17 cellular contexts compared by ENCODE assay signal in the genomic region with DNA sequence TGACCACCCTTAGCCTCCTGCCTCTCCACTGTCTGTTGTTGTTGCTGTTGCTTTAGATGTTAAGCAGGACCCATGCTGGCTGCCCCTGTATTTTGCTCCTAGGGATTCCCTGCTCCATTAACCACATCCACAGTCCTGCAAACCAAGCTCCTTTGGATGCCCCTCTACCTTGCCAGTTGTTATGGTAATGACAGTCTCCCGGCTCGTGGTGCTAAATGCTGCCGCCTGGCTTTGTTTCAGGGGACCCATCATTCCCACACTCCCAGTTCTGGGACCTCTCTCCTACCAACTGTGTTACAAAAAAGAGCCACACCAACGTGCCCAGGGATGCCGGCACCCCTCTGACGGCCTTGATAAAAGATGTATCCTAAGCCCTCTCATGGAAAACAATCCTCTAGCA. TPM values are rescaled to one million over a fixed set of nuclear protein-coding genes. Genes with fewer than 3 reads are reported as not detected.
A peak's percentile ranks its signal among the peaks of the same experiment; 100 is the strongest.
DNase-seq lines count a peak whose midpoint lies in the region; ATAC-seq and TF ChIP-seq lines count a peak whose summit lies in the region.
"Had no signal": no experiment of that assay in that cellular context is flagged by ENCODE, and none has a peak within 500 bp of the region (broad histone marks: within the 10 kb centered on the region; RNA-seq: fewer than 3 reads in every experiment).

No MANE protein-coding gene starts in this region.

- no peak for TF ChIP-seq POLR2A in transverse colon (IDR thresholded peaks at IDR 0.05)

- peaks cover 41% of the 10 kb centered on the region for H3K27me3 Mint-ChIP-seq in dendritic cell treated with granulocyte-macrophage colony-stimulating factor and Interleukin-4, amounts not matched to agents 40 ng/mL and 50 ng/mL, for 4 days

- H3K36me3 ChIP-seq in neuronal stem cell (replicated peaks in 1 of 2; ENCODE audit: control insufficient read depth in 2 of 2, insufficient read depth in 2 of 2, low read length in 2 of 2) (no peaks in the 10 kb centered on the region), transverse colon (no peaks in the 10 kb centered on the region)
- H3K36me3 ChIP-seq: esophagus muscularis mucosa, heart right ventricle, left lung, prostate gland had no signal

- H3K18ac ChIP-seq in neuronal stem cell (ENCODE audit: low read length) = no peak overlapping the region

- in situ Hi-C loops in transverse colon (cut with MboI; ENCODE audit: low pct_ligation_motif_present in 1 of 4, low pct_unique_long_range_greater_than_20kb in 1 of 4, low sequenced_read_pairs in 3 of 4) = no loop called here

- CTCF ChIA-PET in HEK293T (lab: Yijun Ruan, JAX) = no interaction called here

- no peak overlapping the region for H4K8ac ChIP-seq in neuronal stem cell (ENCODE audit: low read depth, low read length)

- H3K27me3 ChIP-seq in neuronal stem cell (ENCODE audit: control insufficient read depth in 3 of 3, insufficient read depth in 3 of 3, low read depth in 1 of 3, low read length in 3 of 3) (peaks cover 0 to 19% (median 16%) of the 10 kb centered on the region in 3 experiments), transverse colon (peaks cover 30% of the 10 kb centered on the region)

- TF ChIP-seq CTCF in transverse colon (IDR thresholded peaks at IDR 0.05) = no peak

- peak; percentile 32 for DNase-seq in NCI-H2227 (lab: John Stamatoyannopoulos, UW; ENCODE audit: unreplicated experiment)
- DNase-seq in NCI-H2227 treated with DMSO at 0.1 percent for 48 hours (lab: John Stamatoyannopoulos, UW) = no peak
- DNase-seq in NCI-H345 (lab: John Stamatoyannopoulos, UW) = peak; percentile 52
- no peak for DNase-seq in neuronal stem cell (ENCODE audit: low spot score)
- DNase-seq in HEK293T (ENCODE audit: extremely low spot score) = no peak
- DNase-seq in transverse colon = no peak
- DNase-seq: ACHN; amniotic stem cell; heart right ventricle; left lung; Right ventricle myocardium superior; stimulated activated CD4-positive, alpha-beta T cell treated with anti-CD3 and anti-CD28 coated beads, Interleukin-12 subunit alpha, Interleukin-12 subunit beta, amount 100 ng/mL, for 4 hours had no signal

- no peaks in the 10 kb centered on the region for H3K9me3 ChIP-seq in neuronal stem cell (replicated peaks in 1 of 2; ENCODE audit: control insufficient read depth in 2 of 2, insufficient read depth in 1 of 2, low read depth in 1 of 2, low read length in 2 of 2)
- H3K9me3 ChIP-seq in transverse colon = peaks cover 0 to 5% of the 10 kb centered on the region in 2 donors
- H3K9me3 ChIP-seq: left lung, prostate gland had no signal

- H2BK5ac ChIP-seq in neuronal stem cell (ENCODE audit: low read length) = no peak overlapping the region

- peak overlapping the region; percentile 19 for H2AFZ ChIP-seq in neuronal stem cell (ENCODE audit: low read length)

- H3K27ac ChIP-seq in neuronal stem cell (replicated peaks; ENCODE audit: low read length) (no peak overlapping the region), transverse colon (no peak overlapping the region)
- H3K27ac ChIP-seq: esophagus muscularis mucosa, heart right ventricle, left lung, prostate gland had no signal

- H4K91ac ChIP-seq in neuronal stem cell (ENCODE audit: low read depth, low read length, poor library complexity) = no peak overlapping the region

- no peak overlapping the region for H3K23ac ChIP-seq in neuronal stem cell (ENCODE audit: low read depth, low read length, poor library complexity)

- no peak overlapping the region for H3K9ac ChIP-seq in neuronal stem cell (ENCODE audit: low read depth, low read length, poor library complexity)

- POLR2A ChIA-PET in HEK293T (lab: Yijun Ruan, JAX) = no interaction called here

- H2BK15ac ChIP-seq in neuronal stem cell (ENCODE audit: low read length) = no peak overlapping the region

- peak overlapping the region; percentile 47 for H3K4me3 Mint-ChIP-seq in dendritic cell treated with granulocyte-macrophage colony-stimulating factor and Interleukin-4, amounts not matched to agents 40 ng/mL and 50 ng/mL, for 4 days

- no peak overlapping the region for H3K4me3 ChIP-seq in neuronal stem cell (ENCODE audit: low read length in 2 of 2)
- no peak overlapping the region for H3K4me3 ChIP-seq in transverse colon
- H3K4me3 ChIP-seq: esophagus muscularis mucosa, heart right ventricle, left lung, prostate gland had no signal

- intact Hi-C loops in dendritic cell treated with granulocyte-macrophage colony-stimulating factor and Interleukin-4, amounts not matched to agents 40 ng/mL and 50 ng/mL, for 4 days (cut with micrococcal nuclease) = no loop called here
- intact Hi-C loops in transverse colon (cut with DNase I; ENCODE audit: low total_unique reads) = no loop called here

- no peak overlapping the region for H3K14ac ChIP-seq in neuronal stem cell (ENCODE audit: low read length)

- TF ChIP-seq EP300 in transverse colon (IDR thresholded peaks at IDR 0.05; ENCODE audit: low read depth) = no peak

- no peak overlapping the region for H3K4ac ChIP-seq in neuronal stem cell (ENCODE audit: low read length)

- ATAC-seq in HG03175 (IDR thresholded peaks at IDR 0.05; ENCODE audit: unreplicated experiment) = no peak
- ATAC-seq: heart right ventricle, left lung had no signal

- peak overlapping the region; percentile 12 for H3K4me2 ChIP-seq in neuronal stem cell (ENCODE audit: insufficient read depth, low read length, poor library complexity, severe bottlenecking)

- H3K9me3 Mint-ChIP-seq in dendritic cell treated with granulocyte-macrophage colony-stimulating factor and Interleukin-4, amounts not matched to agents 40 ng/mL and 50 ng/mL, for 4 days = peaks cover 6% of the 10 kb centered on the region

- H3K79me1 ChIP-seq in neuronal stem cell (ENCODE audit: low read depth, low read length) = no peaks in the 10 kb centered on the region

- H2AK5ac ChIP-seq in neuronal stem cell (ENCODE audit: low read depth, low read length) = peak overlapping the region; percentile 10

- peak overlapping the region; percentile 72 for H3K27ac Mint-ChIP-seq in dendritic cell treated with granulocyte-macrophage colony-stimulating factor and Interleukin-4, amounts not matched to agents 40 ng/mL and 50 ng/mL, for 4 days

- WGBS in neuronal stem cell (ENCODE audit: extremely low coverage in 2 of 2, insufficient read length in 2 of 2, insufficient replicate concordance in 1 of 2), 2 donors = no CpG with 5 or more reads among the region's 6 CpGs
- 64% methylated on average over 6 of the region's 6 CpGs; no CpG with 5 or more reads in 1 of the 2 donors for WGBS in transverse colon (ENCODE audit: low coverage in 1 of 2), 2 donors

- no peak overlapping the region for H2BK12ac ChIP-seq in neuronal stem cell (ENCODE audit: low read length)

- no peak overlapping the region for H2BK120ac ChIP-seq in neuronal stem cell (ENCODE audit: low read depth, low read length)

- peaks cover 0 to 7% of the 10 kb centered on the region in 2 donors for H3K4me1 ChIP-seq in neuronal stem cell (ENCODE audit: control insufficient read depth in 2 of 2, insufficient read depth in 1 of 2, low read depth in 1 of 2, low read length in 2 of 2)
- peaks cover 0 to 12% (median 6%) of the 10 kb centered on the region in 4 donors for H3K4me1 ChIP-seq in transverse colon
- H3K4me1 ChIP-seq: prostate gland had no signal

- H3K36me3 Mint-ChIP-seq in dendritic cell treated with granulocyte-macrophage colony-stimulating factor and Interleukin-4, amounts not matched to agents 40 ng/mL and 50 ng/mL, for 4 days (ENCODE audit: low read depth) = no peaks in the 10 kb centered on the region

- H3K4me1 Mint-ChIP-seq in dendritic cell treated with granulocyte-macrophage colony-stimulating factor and Interleukin-4, amounts not matched to agents 40 ng/mL and 50 ng/mL, for 4 days (ENCODE audit: low read depth) = peaks cover 26% of the 10 kb centered on the region

TF ChIP-seq in HEK293T, 16 proteins besides CTCF, POLR2A, EP300 and RAD21:
- TF ChIP-seq CTBP1 (IDR thresholded peaks at IDR 0.05; ENCODE audit: borderline replicate concordance) (no peak), L3MBTL2 (conservative IDR thresholded peaks at IDR 0.05) (no peak), ARNT (IDR thresholded peaks at IDR 0.05) (no peak), SUZ12 (IDR thresholded peaks at IDR 0.05) (no peak), FOXM1 (IDR thresholded peaks at IDR 0.05; ENCODE audit: borderline replicate concordance) (no peak), TARDBP (IDR thresholded peaks at IDR 0.05) (no peak), LEF1 (IDR thresholded peaks at IDR 0.05; ENCODE audit: borderline replicate concordance) (no peak), NFRKB (IDR thresholded peaks at IDR 0.05) (no peak), ZNF384 (IDR thresholded peaks at IDR 0.05) (no peak), BHLHE40 (IDR thresholded peaks at IDR 0.05; ENCODE audit: borderline replicate concordance) (no peak), HDGF (IDR thresholded peaks at IDR 0.05; ENCODE audit: borderline replicate concordance) (no peak), FOXA1 (IDR thresholded peaks at IDR 0.05) (no peak), ELF4 (IDR thresholded peaks at IDR 0.05) (no peak), FOXK2 (IDR thresholded peaks at IDR 0.05) (no peak)
- TF ChIP-seq, protein P1, sequence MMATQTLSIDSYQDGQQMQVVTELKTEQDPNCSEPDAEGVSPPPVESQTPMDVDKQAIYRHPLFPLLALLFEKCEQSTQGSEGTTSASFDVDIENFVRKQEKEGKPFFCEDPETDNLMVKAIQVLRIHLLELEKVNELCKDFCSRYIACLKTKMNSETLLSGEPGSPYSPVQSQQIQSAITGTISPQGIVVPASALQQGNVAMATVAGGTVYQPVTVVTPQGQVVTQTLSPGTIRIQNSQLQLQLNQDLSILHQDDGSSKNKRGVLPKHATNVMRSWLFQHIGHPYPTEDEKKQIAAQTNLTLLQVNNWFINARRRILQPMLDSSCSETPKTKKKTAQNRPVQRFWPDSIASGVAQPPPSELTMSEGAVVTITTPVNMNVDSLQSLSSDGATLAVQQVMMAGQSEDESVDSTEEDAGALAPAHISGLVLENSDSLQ (IDR thresholded peaks at IDR 0.05) = no peak
TF ChIP-seq in HEK293T: peak in this region for 0.

RNA-seq across cellular contexts. Expression of a gene that starts 15.5 kb away (rescaled TPM):
- 14.4 TPM for polyA plus RNA-seq in neuronal stem cell (2013, experiment 1 of 2)
- polyA plus RNA-seq in neuronal stem cell (2013, experiment 2 of 2) = 14.1 TPM
- 10 to 100 TPM in 3 of 4 donors, 1 to 10 TPM in 1; 1.5 to 64.3 (median 19.9) TPM for total RNA-seq in transverse colon

RNA-seq across cellular contexts. Expression of a gene that starts 47.8 kb away (rescaled TPM):
- 0.28 TPM for polyA plus RNA-seq in neuronal stem cell (2013, experiment 1 of 2)
- polyA plus RNA-seq in neuronal stem cell (2013, experiment 2 of 2) = 0.44 TPM
- 1 to 10 TPM in 1 of 4 donors, not detected in 3; 1.1 TPM for total RNA-seq in transverse colon
- total RNA-seq: LHCN-M2, Right ventricle myocardium superior had no signal

Comparison
In these comparisons a context has a peak if more than half of its experiments do, and no peak if none do; other contexts are left out.
1. DNase-seq: peak in NCI-H2227 (single experiment) and NCI-H345 (single experiment); none in NCI-H2227 treated with DMSO at 0.1 percent for 48 hours (single experiment), neuronal stem cell (single experiment), HEK293T (single experiment) and transverse colon (single experiment).